Comparison of ENCODE assay signal across 24 cellular contexts in genomic region chr18:70386582-70386981, GRCh38.
"Had no signal": no experiment of that assay in that cellular context is flagged by ENCODE, and none has a peak within 500 bp of the region (broad histone marks: within the 10 kb centered on the region; RNA-seq: fewer than 3 reads in every experiment).

No MANE protein-coding gene starts in this region.

- DNase-seq: dorsolateral prefrontal cortex; effector CD4-positive, alpha-beta T cell; hypothalamus; immature natural killer cell; islet precursor cell; kidney glomerular epithelial cell; left colon; left ventricle myocardium superior; mucosa of descending colon; naive B cell; sigmoid colon; stimulated activated CD4-positive, alpha-beta T cell treated with anti-CD3 and anti-CD28 coated beads, Interleukin-2, amount 100 ng/mL, for 24 hours; stimulated activated CD4-positive, alpha-beta T cell treated with anti-CD3 and anti-CD28 coated beads, Interleukin-4, amount 100 ng/mL, for 24 hours; stimulated activated naive CD4-positive, alpha-beta T cell treated with Interleukin-2 at 50 U/mL for 16 hours; stomach; thyroid gland; trophoblast cell had no signal

- FAIRE-seq: frontal cortex had no signal

- H3K4me3 Mint-ChIP-seq: immature natural killer cell; memory B cell; mesothelial cell of epicardium; naive B cell; natural killer cell treated with Interleukin-12 subunit alpha and Interleukin-12 subunit beta and Interleukin-15 and Interleukin-18, amount 100 ng/mL, for 72 hours; neural crest cell; stimulated activated effector memory CD8-positive, alpha-beta T cell treated with anti-CD3 and anti-CD28 coated beads, Interleukin-12 subunit alpha, Interleukin-12 subunit beta, amount 100 ng/mL, for 72 hours had no signal

- ATAC-seq: left colon; left ventricle myocardium superior; mucosa of descending colon; stimulated activated effector memory CD8-positive, alpha-beta T cell treated with anti-CD3 and anti-CD28 coated beads, Interleukin-12 subunit alpha, Interleukin-12 subunit beta, amount 100 ng/mL, for 72 hours had no signal

- H3K4me1 Mint-ChIP-seq: immature natural killer cell; memory B cell; naive B cell; stimulated activated effector memory CD8-positive, alpha-beta T cell treated with anti-CD3 and anti-CD28 coated beads, Interleukin-12 subunit alpha, Interleukin-12 subunit beta, amount 100 ng/mL, for 72 hours had no signal

- H3K27me3 Mint-ChIP-seq: memory B cell, naive B cell, progenitor cell of endocrine pancreas had no signal

- H3K36me3 Mint-ChIP-seq: immature natural killer cell; memory B cell; mesothelial cell of epicardium; naive B cell; natural killer cell treated with Interleukin-12 subunit alpha and Interleukin-12 subunit beta and Interleukin-15 and Interleukin-18, amount 100 ng/mL, for 72 hours; stimulated activated effector memory CD8-positive, alpha-beta T cell treated with anti-CD3 and anti-CD28 coated beads, Interleukin-12 subunit alpha, Interleukin-12 subunit beta, amount 100 ng/mL, for 72 hours had no signal

- H3K9me3 Mint-ChIP-seq: memory B cell; mesothelial cell of epicardium; stimulated activated effector memory CD8-positive, alpha-beta T cell treated with anti-CD3 and anti-CD28 coated beads, Interleukin-12 subunit alpha, Interleukin-12 subunit beta, amount 100 ng/mL, for 72 hours had no signal
